11 cellular contexts compared by ENCODE assay signal in genomic region chr11:118938491-118939411, GRCh38. TPM values are rescaled to one million over a fixed set of nuclear protein-coding genes. Genes with fewer than 3 reads are reported as not detected.
DNase-seq lines count a peak whose midpoint lies in the region; ATAC-seq and TF ChIP-seq lines count a peak whose summit lies in the region.
"Had no signal": no experiment of that assay in that cellular context is flagged by ENCODE, and none has a peak within 500 bp of the region (broad histone marks: within the 10 kb centered on the region; RNA-seq: fewer than 3 reads in every experiment).

No MANE protein-coding gene starts in this region.

- H3K4me3 ChIP-seq in neural progenitor cell, result no peak overlapping the region
- H3K4me3 ChIP-seq: psoas muscle had no signal

- no peak overlapping the region for H3K4me2 ChIP-seq in neural progenitor cell

- H3K79me2 ChIP-seq in neural progenitor cell (ENCODE audit: low read depth), result no peaks in the 10 kb centered on the region

- no peaks in the 10 kb centered on the region for H3K36me3 ChIP-seq in neural progenitor cell

- H3K9ac ChIP-seq in neural progenitor cell, result no peak overlapping the region

- H3K27me3 ChIP-seq in neural progenitor cell, result no peaks in the 10 kb centered on the region

- H3K4me1 Mint-ChIP-seq in endothelial cell (ENCODE audit: unreplicated experiment) (peaks cover 26% of the 10 kb centered on the region), neural progenitor cell (peaks cover 36% of the 10 kb centered on the region), osteocyte (ENCODE audit: unreplicated experiment) (peaks cover 11% of the 10 kb centered on the region)

- no peaks in the 10 kb centered on the region for H3F3A ChIP-seq in neural progenitor cell (ENCODE audit: low read depth)

- peak overlapping the region; percentile 3 for H2AFZ ChIP-seq in neural progenitor cell (replicated peaks)

- TF ChIP-seq CTCF in endothelial cell (IDR thresholded peaks at IDR 0.05; ENCODE audit: unreplicated experiment) (no peak), neural progenitor cell (IDR thresholded peaks at IDR 0.05) (no peak), osteocyte (IDR thresholded peaks at IDR 0.05) (no peak)

- DNase-seq in GM03348 (ENCODE audit: low spot score), result peak; percentile 51
- DNase-seq in OCI-M1 (lab: John Stamatoyannopoulos, UW), result peak; percentile 26
- no peak for DNase-seq in endothelial cell (ENCODE audit: low spot score)
- DNase-seq in neural progenitor cell (ENCODE audit: low spot score), result no peak
- no peak for DNase-seq in GM19238 (ENCODE audit: insufficient read length, low spot score)
- DNase-seq in osteocyte (ENCODE audit: extremely low spot score, unreplicated experiment), result no peak
- DNase-seq: immature natural killer cell, MM.1S, psoas muscle had no signal

- peaks cover 20% of the 10 kb centered on the region for H3K4me1 ChIP-seq in neural progenitor cell

- H3K36me3 Mint-ChIP-seq in endothelial cell (ENCODE audit: low read depth, unreplicated experiment) (no peaks in the 10 kb centered on the region), neural progenitor cell (no peaks in the 10 kb centered on the region), osteocyte (ENCODE audit: unreplicated experiment) (no peaks in the 10 kb centered on the region)
- H3K36me3 Mint-ChIP-seq: immature natural killer cell had no signal

- H3K27ac Mint-ChIP-seq in endothelial cell (ENCODE audit: unreplicated experiment) (no peak overlapping the region), neural progenitor cell (peak overlapping the region; percentile 52), osteocyte (ENCODE audit: unreplicated experiment) (no peak overlapping the region)
- H3K27ac Mint-ChIP-seq: activated T-helper 2 cell treated with anti-CD3 and anti-CD28 coated beads, Interferon-gamma antibody, Interleukin-2, Interleukin-4, amounts not matched to agents 10 μg/mL and 5 μg/mL and 100 μg/mL, durations not matched to agents 14 hours and 24 hours and 36 hours; immature natural killer cell had no signal

- H3K27ac ChIP-seq in neural progenitor cell, result no peak overlapping the region
- H3K27ac ChIP-seq: psoas muscle had no signal

- H3K4me3 Mint-ChIP-seq in endothelial cell (ENCODE audit: unreplicated experiment) (peak overlapping the region; percentile 80), neural progenitor cell (peak overlapping the region; percentile 5), osteocyte (ENCODE audit: unreplicated experiment) (no peak overlapping the region)
- H3K4me3 Mint-ChIP-seq: immature natural killer cell had no signal

- H3K9me3 Mint-ChIP-seq in endothelial cell (ENCODE audit: unreplicated experiment) (no peaks in the 10 kb centered on the region), neural progenitor cell (no peaks in the 10 kb centered on the region), osteocyte (ENCODE audit: unreplicated experiment) (no peaks in the 10 kb centered on the region)
- H3K9me3 Mint-ChIP-seq: activated T-helper 2 cell treated with anti-CD3 and anti-CD28 coated beads, Interferon-gamma antibody, Interleukin-2, Interleukin-4, amounts not matched to agents 10 μg/mL and 5 μg/mL and 100 μg/mL, durations not matched to agents 14 hours and 24 hours and 36 hours; immature natural killer cell had no signal

- H3K9me3 ChIP-seq in neural progenitor cell (ENCODE audit: low read depth), result no peaks in the 10 kb centered on the region
- H3K9me3 ChIP-seq: psoas muscle had no signal

- no peak for ATAC-seq in GM21529 (IDR thresholded peaks at IDR 0.05; ENCODE audit: unreplicated experiment)
- ATAC-seq: psoas muscle had no signal

- no peaks in the 10 kb centered on the region for H4K20me1 ChIP-seq in neural progenitor cell (ENCODE audit: low read depth)

- H3K27me3 Mint-ChIP-seq in endothelial cell (ENCODE audit: unreplicated experiment), result peaks cover 11% of the 10 kb centered on the region
- peaks cover 7% of the 10 kb centered on the region for H3K27me3 Mint-ChIP-seq in neural progenitor cell (ENCODE audit: insufficient read depth, low read depth)
- no peaks in the 10 kb centered on the region for H3K27me3 Mint-ChIP-seq in osteocyte (ENCODE audit: unreplicated experiment)

RNA-seq across cellular contexts. Expression of gene BCL9L, which starts 13.0 kb away (rescaled TPM):
- total RNA-seq in endothelial cell (ENCODE audit: unreplicated experiment) (16.5 TPM), neural progenitor cell (ENCODE audit: low replicate concordance) (3.0 and 7.2 TPM in 2 replicates), osteocyte (115 and 122 TPM in 2 replicates)

RNA-seq across cellular contexts. Expression of gene UPK2, which starts 17.3 kb away (rescaled TPM):
- total RNA-seq in endothelial cell (ENCODE audit: unreplicated experiment) (not detected), neural progenitor cell (ENCODE audit: low replicate concordance) (0.43 TPM in 1 of 2 replicates, not detected in the other), osteocyte (0.42 and 0.86 TPM in 2 replicates)
- total RNA-seq: activated T-helper 2 cell treated with anti-CD3 and anti-CD28 coated beads, Interferon-gamma antibody, Interleukin-2, Interleukin-4, amounts not matched to agents 10 μg/mL and 5 μg/mL and 100 μg/mL, durations not matched to agents 14 hours and 24 hours and 36 hours; psoas muscle had no signal

RNA-seq across cellular contexts. Expression of gene FOXR1, which starts 32.8 kb away (rescaled TPM):
- total RNA-seq in endothelial cell (ENCODE audit: unreplicated experiment) (not detected), neural progenitor cell (ENCODE audit: low replicate concordance) (not detected in 2 replicates), osteocyte (not detected in 2 replicates)
- total RNA-seq: activated T-helper 2 cell treated with anti-CD3 and anti-CD28 coated beads, Interferon-gamma antibody, Interleukin-2, Interleukin-4, amounts not matched to agents 10 μg/mL and 5 μg/mL and 100 μg/mL, durations not matched to agents 14 hours and 24 hours and 36 hours; psoas muscle had no signal

RNA-seq across cellular contexts. Expression of gene CXCR5, which starts 55.1 kb away (rescaled TPM):
- not detected for total RNA-seq in endothelial cell (ENCODE audit: unreplicated experiment)
- total RNA-seq in neural progenitor cell (ENCODE audit: low replicate concordance), result not detected in 2 replicates
- not detected in 2 replicates for total RNA-seq in osteocyte

RNA-seq across cellular contexts. Expression of gene CENATAC, which starts 59.2 kb away (rescaled TPM):
- 34.7 TPM for total RNA-seq in endothelial cell (ENCODE audit: unreplicated experiment)
- total RNA-seq in neural progenitor cell (ENCODE audit: low replicate concordance), result 42.9 and 46.4 TPM in 2 replicates
- total RNA-seq in osteocyte, result 31.6 and 32.7 TPM in 2 replicates

Comparison
In these comparisons a context has a peak if more than half of its experiments do, and no peak if none do; other contexts are left out.
1. DNase-seq: peak in GM03348 (single experiment) and OCI-M1 (single experiment); none in endothelial cell (single experiment), neural progenitor cell (single experiment), GM19238 (single experiment) and osteocyte (single experiment).